ENCODE assay signal across 1 cellular context in genomic region chr1:31796707-31797106, GRCh38.
TF ChIP-seq lines count a peak whose summit lies in the region.

No MANE protein-coding gene starts in this region.

TF ChIP-seq in HepG2, 621 proteins besides CTCF, POLR2A, EP300 and RAD21:
- TF ChIP-seq TRAFD1 (CRISPR knock-in tag; IDR thresholded peaks at IDR 0.05; ENCODE audit: borderline replicate concordance), result no peak
- TF ChIP-seq ZFP36 (IDR thresholded peaks at IDR 0.05; ENCODE audit: borderline replicate concordance, low read depth, low read length, partially characterized antibody), result peak; percentile 73
- TF ChIP-seq ZSCAN22 (CRISPR knock-in tag; IDR thresholded peaks at IDR 0.05), result no peak
